ENCODE assay signal across 19 cellular contexts in genomic region chr7:2968176-2968575, GRCh38.
DNase-seq lines count a peak whose midpoint lies in the region; ATAC-seq and TF ChIP-seq lines count a peak whose summit lies in the region.
"Had no signal": no experiment of that assay in that cellular context is flagged by ENCODE, and none has a peak within 500 bp of the region (broad histone marks: within the 10 kb centered on the region; RNA-seq: fewer than 3 reads in every experiment).

No MANE protein-coding gene starts in this region.

- peaks cover 6% of the 10 kb centered on the region for H3K9me3 ChIP-seq in upper lobe of right lung
- no peaks in the 10 kb centered on the region for H3K9me3 ChIP-seq in GM23248 (ENCODE audit: low read depth)
- H3K9me3 ChIP-seq: thyroid gland had no signal

- H3K79me2 ChIP-seq in GM23248 (ENCODE audit: insufficient read depth), result no peaks in the 10 kb centered on the region

- peaks cover 33% of the 10 kb centered on the region for H3K4me1 Mint-ChIP-seq in activated naive CD8-positive, alpha-beta T cell (ENCODE audit: low read depth)
- H3K4me1 Mint-ChIP-seq in activated naive CD8-positive, alpha-beta T cell treated with anti-CD3 and anti-CD28 coated beads for 36 hours, result peaks cover 29% of the 10 kb centered on the region
- no peaks in the 10 kb centered on the region for H3K4me1 Mint-ChIP-seq in chondrocyte (ENCODE audit: low read depth)

- in situ Hi-C loops in GM23248 (cut with MboI), result no loop called here

- H2AFZ ChIP-seq in GM23248, result no peak overlapping the region

- peaks cover 23% of the 10 kb centered on the region for H3K36me3 Mint-ChIP-seq in activated naive CD8-positive, alpha-beta T cell
- peaks cover 50% of the 10 kb centered on the region for H3K36me3 Mint-ChIP-seq in activated naive CD8-positive, alpha-beta T cell treated with anti-CD3 and anti-CD28 coated beads for 36 hours
- H3K36me3 Mint-ChIP-seq in chondrocyte (ENCODE audit: low read depth), result peaks cover 3% of the 10 kb centered on the region

- intact Hi-C loops in upper lobe of right lung (cut with DNase I), result no loop called here

- H3K4me2 ChIP-seq in GM23248 (ENCODE audit: unreplicated experiment), result no peak overlapping the region

- ATAC-seq in upper lobe of right lung, result no peak
- ATAC-seq in HG02938 (IDR thresholded peaks at IDR 0.05; ENCODE audit: unreplicated experiment), result no peak
- ATAC-seq in HG02840 (IDR thresholded peaks at IDR 0.05; ENCODE audit: low FRiP score, unreplicated experiment), result no peak
- ATAC-seq: activated T-cell treated with anti-CD3 and anti-CD28 coated beads, Interleukin-2, amount 50 U/mL, for 4 hours; heart left ventricle; K562; Right ventricle myocardium inferior had no signal

- H3K9me2 ChIP-seq in GM23248 (ENCODE audit: insufficient read depth), result no peaks in the 10 kb centered on the region

- H3K27ac Mint-ChIP-seq in activated naive CD8-positive, alpha-beta T cell, result peak overlapping the region; percentile 34
- no peak overlapping the region for H3K27ac Mint-ChIP-seq in activated naive CD8-positive, alpha-beta T cell treated with anti-CD3 and anti-CD28 coated beads for 36 hours
- H3K27ac Mint-ChIP-seq in chondrocyte (ENCODE audit: unreplicated experiment), result no peak overlapping the region
- H3K27ac Mint-ChIP-seq: activated CD4-positive, alpha-beta T cell treated with anti-CD3 and anti-CD28 coated beads, Interleukin-2, amount 10 ng/mL, durations not matched to agents 7 days and 5 days had no signal

- no peak overlapping the region for H3K9ac ChIP-seq in GM23248

- H3K9me3 Mint-ChIP-seq in activated naive CD8-positive, alpha-beta T cell (ENCODE audit: low read depth), result peaks cover 14% of the 10 kb centered on the region
- peaks cover 24% of the 10 kb centered on the region for H3K9me3 Mint-ChIP-seq in activated naive CD8-positive, alpha-beta T cell treated with anti-CD3 and anti-CD28 coated beads for 36 hours
- H3K9me3 Mint-ChIP-seq in chondrocyte (ENCODE audit: low read depth), result peaks cover 27% of the 10 kb centered on the region

- WGBS in GM23248 (ENCODE audit: low coverage in 1 of 2, low lambda C conversion rate in 2 of 2, missing lambda C conversion rate in 2 of 2), 2 experiments, result 52 to 67% methylated on average over 7 to 8 of the region's 8 CpGs

- H3K4me3 ChIP-seq in upper lobe of right lung (no peak overlapping the region), GM23248 (no peak overlapping the region)
- H3K4me3 ChIP-seq: heart left ventricle, K562, thyroid gland had no signal

- H3K27ac ChIP-seq in upper lobe of right lung (no peak overlapping the region), GM23248 (no peak overlapping the region)
- H3K27ac ChIP-seq: heart left ventricle, thyroid gland had no signal

- H3K27me3 ChIP-seq in upper lobe of right lung (no peaks in the 10 kb centered on the region), GM23248 (replicated peaks; ENCODE audit: insufficient read depth) (no peaks in the 10 kb centered on the region)
- H3K27me3 ChIP-seq: thyroid gland had no signal

- no peak overlapping the region for H3K4me3 Mint-ChIP-seq in activated naive CD8-positive, alpha-beta T cell
- no peak overlapping the region for H3K4me3 Mint-ChIP-seq in activated naive CD8-positive, alpha-beta T cell treated with anti-CD3 and anti-CD28 coated beads for 36 hours
- no peak overlapping the region for H3K4me3 Mint-ChIP-seq in chondrocyte (ENCODE audit: unreplicated experiment)
- H3K4me3 Mint-ChIP-seq: activated CD4-positive, alpha-beta T cell treated with anti-CD3 and anti-CD28 coated beads, Interleukin-2, amount 10 ng/mL, durations not matched to agents 7 days and 5 days; activated T-cell treated with anti-CD3 and anti-CD28 coated beads, Interleukin-2, amount 50 U/mL, for 4 hours; CD8-positive, alpha-beta memory T cell; immature natural killer cell had no signal

- H3F3A ChIP-seq in GM23248 (ENCODE audit: insufficient read depth), result no peaks in the 10 kb centered on the region

- no peak for DNase-seq in activated naive CD8-positive, alpha-beta T cell treated with anti-CD3 and anti-CD28 coated beads for 36 hours
- peak; percentile 69 for DNase-seq in NCI-H187 treated with DMSO at 0.1 percent for 48 hours (lab: John Stamatoyannopoulos, UW)
- DNase-seq in chondrocyte (ENCODE audit: low spot score), result peak; percentile 25
- peak; percentile 12 for DNase-seq in upper lobe of right lung
- DNase-seq in GM23248, result no peak
- DNase-seq: activated CD4-positive, alpha-beta T cell treated with anti-CD3 and anti-CD28 coated beads, Interleukin-2, amount 10 ng/mL, durations not matched to agents 7 days and 5 days; activated T-cell treated with anti-CD3 and anti-CD28 coated beads, Interleukin-2, amount 50 U/mL, for 4 hours; CD8-positive, alpha-beta memory T cell; heart left ventricle; immature natural killer cell; NCI-H2227 treated with DMSO at 0.1 percent for 48 hours; stimulated activated CD4-positive, alpha-beta T cell treated with anti-CD3 and anti-CD28 coated beads, Interleukin-12 subunit alpha, Interleukin-12 subunit beta, amount 100 ng/mL, for 4 hours; SW 1271; thyroid gland had no signal

- H3K4me1 ChIP-seq in upper lobe of right lung, result no peaks in the 10 kb centered on the region
- H3K4me1 ChIP-seq in GM23248 (ENCODE audit: insufficient read depth), result no peaks in the 10 kb centered on the region
- H3K4me1 ChIP-seq: thyroid gland had no signal

- no peaks in the 10 kb centered on the region for H4K20me1 ChIP-seq in GM23248 (ENCODE audit: insufficient read depth)

- TF ChIP-seq CTCF in chondrocyte (IDR thresholded peaks at IDR 0.05), result no peak
- TF ChIP-seq CTCF in upper lobe of right lung (IDR thresholded peaks at IDR 0.05), result no peak

- H3K27me3 Mint-ChIP-seq in activated naive CD8-positive, alpha-beta T cell, result no peaks in the 10 kb centered on the region
- H3K27me3 Mint-ChIP-seq in activated naive CD8-positive, alpha-beta T cell treated with anti-CD3 and anti-CD28 coated beads for 36 hours, result no peaks in the 10 kb centered on the region
- peaks cover 4% of the 10 kb centered on the region for H3K27me3 Mint-ChIP-seq in chondrocyte (ENCODE audit: low read depth)
- H3K27me3 Mint-ChIP-seq: activated CD4-positive, alpha-beta T cell treated with anti-CD3 and anti-CD28 coated beads, Interleukin-2, amount 10 ng/mL, durations not matched to agents 7 days and 5 days; CD8-positive, alpha-beta memory T cell had no signal

- H3K36me3 ChIP-seq in upper lobe of right lung (no peaks in the 10 kb centered on the region), GM23248 (ENCODE audit: low read depth) (no peaks in the 10 kb centered on the region)
- H3K36me3 ChIP-seq: heart left ventricle, thyroid gland had no signal

Comparison
In these comparisons a context has a peak if more than half of its experiments do, and no peak if none do; other contexts are left out.
1. DNase-seq: peak in NCI-H187 treated with DMSO at 0.1 percent for 48 hours (single experiment), chondrocyte (single experiment) and upper lobe of right lung (single experiment); none in activated naive CD8-positive, alpha-beta T cell treated with anti-CD3 and anti-CD28 coated beads for 36 hours (single experiment) and GM23248 (single experiment).